Comparison of ENCODE assay signal across 8 cellular contexts in genomic region chr3:9552252-9552999, GRCh38. TPM values are rescaled to one million over a fixed set of nuclear protein-coding genes. Genes with fewer than 3 reads are reported as not detected.
A peak's percentile ranks its signal among the peaks of the same experiment; 100 is the strongest.
DNase-seq lines count a peak whose midpoint lies in the region; TF ChIP-seq lines count a peak whose summit lies in the region.

No MANE protein-coding gene starts in this region.

- H3K36me3 ChIP-seq in osteoblast (ENCODE audit: insufficient read depth, low read length), result no peaks in the 10 kb centered on the region

- CTCF ChIA-PET in activated CD4-positive, alpha-beta T cell treated with anti-CD3 and anti-CD28 coated beads, Interleukin-2, amount 10 ng/mL, durations not matched to agents 7 days and 5 days (lab: Charles Lee), result interaction anchor here (0.8 kb wide), 1 partner anchor 16 kb away, joined by 3 read pairs; no protein-coding TSS in a partner anchor

- H3K4me2 ChIP-seq in osteoblast (ENCODE audit: insufficient read depth, low read length), result no peak overlapping the region

- DNase-seq in NCI-H510A (lab: John Stamatoyannopoulos, UW), result peak; percentile 34
- no peak for DNase-seq in NCI-H510A treated with DMSO at 0.1 percent for 48 hours (lab: John Stamatoyannopoulos, UW)
- DNase-seq in activated CD4-positive, alpha-beta T cell treated with anti-CD3 and anti-CD28 coated beads, Interleukin-2, amount 10 ng/mL, durations not matched to agents 7 days and 5 days, result peak; percentile 66
- peak; percentile 17 for DNase-seq in fibroblast of gingiva (ENCODE audit: low read depth)
- peak; percentile 97 for DNase-seq in osteoblast (ENCODE audit: insufficient read length, low spot score, missing footprints)
- DNase-seq in OCI-M1 (lab: John Stamatoyannopoulos, UW), result no peak
- no peak for DNase-seq in NCI-H1105 treated with DMSO at 0.1 percent for 48 hours (lab: John Stamatoyannopoulos, UW)
- no peak for DNase-seq in NCI-H1092 treated with DMSO at 0.1 percent for 48 hours (lab: John Stamatoyannopoulos, UW)

- H3K9me3 Mint-ChIP-seq in activated CD4-positive, alpha-beta T cell treated with anti-CD3 and anti-CD28 coated beads, Interleukin-2, amount 10 ng/mL, durations not matched to agents 7 days and 5 days, result no peaks in the 10 kb centered on the region

- no peaks in the 10 kb centered on the region for H3K9me3 ChIP-seq in osteoblast (ENCODE audit: low read depth, low read length)

- peaks cover 39% of the 10 kb centered on the region for H3K27me3 Mint-ChIP-seq in activated CD4-positive, alpha-beta T cell treated with anti-CD3 and anti-CD28 coated beads, Interleukin-2, amount 10 ng/mL, durations not matched to agents 7 days and 5 days

- H3K4me3 ChIP-seq in osteoblast (ENCODE audit: insufficient read depth, low read length), result no peak overlapping the region

- peaks cover 3% of the 10 kb centered on the region for H3K36me3 Mint-ChIP-seq in activated CD4-positive, alpha-beta T cell treated with anti-CD3 and anti-CD28 coated beads, Interleukin-2, amount 10 ng/mL, durations not matched to agents 7 days and 5 days (ENCODE audit: low read depth)

- peaks cover 9% of the 10 kb centered on the region for H3K27me3 ChIP-seq in osteoblast (ENCODE audit: insufficient read depth, low read length)

- H3K79me2 ChIP-seq in osteoblast (ENCODE audit: insufficient read depth, low read length), result no peaks in the 10 kb centered on the region

- TF ChIP-seq CTCF in osteoblast (IDR thresholded peaks at IDR 0.05; ENCODE audit: extremely low read depth, low read depth, low read length), result no peak

- H2AFZ ChIP-seq in osteoblast (ENCODE audit: low read length), result no peak overlapping the region

- no peak overlapping the region for H3K27ac Mint-ChIP-seq in activated CD4-positive, alpha-beta T cell treated with anti-CD3 and anti-CD28 coated beads, Interleukin-2, amount 10 ng/mL, durations not matched to agents 7 days and 5 days

- POLR2A ChIA-PET in activated CD4-positive, alpha-beta T cell treated with anti-CD3 and anti-CD28 coated beads, Interleukin-2, amount 10 ng/mL, durations not matched to agents 7 days and 5 days (lab: Charles Lee), result no interaction called here

- H3K4me3 Mint-ChIP-seq in activated CD4-positive, alpha-beta T cell treated with anti-CD3 and anti-CD28 coated beads, Interleukin-2, amount 10 ng/mL, durations not matched to agents 7 days and 5 days, result no peak overlapping the region

- H3K4me1 Mint-ChIP-seq in activated CD4-positive, alpha-beta T cell treated with anti-CD3 and anti-CD28 coated beads, Interleukin-2, amount 10 ng/mL, durations not matched to agents 7 days and 5 days, result peaks cover 4% of the 10 kb centered on the region

- no peaks in the 10 kb centered on the region for H4K20me1 ChIP-seq in osteoblast (ENCODE audit: insufficient read depth, low read length)

- no peak overlapping the region for H3K27ac ChIP-seq in osteoblast (ENCODE audit: low read depth, low read length)

- H3K4me1 ChIP-seq in osteoblast (ENCODE audit: insufficient read depth, low read length), result no peaks in the 10 kb centered on the region

RNA-seq across cellular contexts. Expression of gene LHFPL4, which starts 1.2 kb away (rescaled TPM):
- not detected for total RNA-seq in activated CD4-positive, alpha-beta T cell treated with anti-CD3 and anti-CD28 coated beads, Interleukin-2, amount 10 ng/mL, durations not matched to agents 7 days and 5 days
- total RNA-seq in osteoblast, result under 0.01 TPM in 1 of 2 replicates, not detected in the other

Comparison
In these comparisons a context has a peak if more than half of its experiments do, and no peak if none do; other contexts are left out.
1. DNase-seq: peak in NCI-H510A (single experiment), activated CD4-positive, alpha-beta T cell treated with anti-CD3 and anti-CD28 coated beads, Interleukin-2, amount 10 ng/mL, durations not matched to agents 7 days and 5 days (single experiment), fibroblast of gingiva (single experiment) and osteoblast (single experiment); none in NCI-H510A treated with DMSO at 0.1 percent for 48 hours (single experiment), OCI-M1 (single experiment), NCI-H1105 treated with DMSO at 0.1 percent for 48 hours (single experiment) and NCI-H1092 treated with DMSO at 0.1 percent for 48 hours (single experiment).